Comparison of ENCODE assay signal across 1 cellular context in genomic region chr4:39526810-39527295, GRCh38.
A peak's percentile ranks its signal among the peaks of the same experiment; 100 is the strongest.
TF ChIP-seq lines count a peak whose summit lies in the region.

No MANE protein-coding gene starts in this region.

TF ChIP-seq in HepG2, 621 proteins besides CTCF, POLR2A, EP300 and RAD21 (continued from another document and continues in another):
- TF ChIP-seq TFAP4 (IDR thresholded peaks at IDR 0.05; ENCODE audit: borderline replicate concordance, low read depth): no peak
- TF ChIP-seq ZEB1 (IDR thresholded peaks at IDR 0.05; ENCODE audit: insufficient replicate concordance, low read depth): no peak
- no peak; the same call in 1 of the 2 replicates for TF ChIP-seq KAT7 (CRISPR knock-in tag; IDR thresholded peaks at IDR 0.05; ENCODE audit: borderline replicate concordance)
- no peak for TF ChIP-seq ZNF256 (CRISPR knock-in tag; conservative IDR thresholded peaks at IDR 0.05)
- no peak for TF ChIP-seq ZNF367 (CRISPR knock-in tag; IDR thresholded peaks at IDR 0.05; ENCODE audit: borderline replicate concordance)
- no peak for TF ChIP-seq HDAC2 (CRISPR knock-in tag; IDR thresholded peaks at IDR 0.05)
- TF ChIP-seq ZNF737 (CRISPR knock-in tag; IDR thresholded peaks at IDR 0.05; ENCODE audit: borderline replicate concordance): no peak; the same call in 1 of the 2 replicates
- no peak for TF ChIP-seq ERF (CRISPR knock-in tag; IDR thresholded peaks at IDR 0.05)
- no peak for TF ChIP-seq NFATC3 (CRISPR knock-in tag; IDR thresholded peaks at IDR 0.05)
- TF ChIP-seq TAF15 (IDR thresholded peaks at IDR 0.05; ENCODE audit: low read depth, low read length, poor library complexity, severe bottlenecking): no peak
- TF ChIP-seq KLF6 (CRISPR knock-in tag; IDR thresholded peaks at IDR 0.05): no peak
- TF ChIP-seq KMT2B (CRISPR knock-in tag; IDR thresholded peaks at IDR 0.05): no peak
- no peak for TF ChIP-seq SOX5 (CRISPR knock-in tag; IDR thresholded peaks at IDR 0.05; ENCODE audit: borderline replicate concordance)
- no peak for TF ChIP-seq RXRB (CRISPR knock-in tag; IDR thresholded peaks at IDR 0.05; ENCODE audit: borderline replicate concordance)
- no peak for TF ChIP-seq SMAD1 (CRISPR knock-in tag; IDR thresholded peaks at IDR 0.05; ENCODE audit: borderline replicate concordance, low read depth)
- no peak for TF ChIP-seq U2AF1 (optimal IDR thresholded peaks at IDR 0.05; ENCODE audit: low read depth, low read length)
- no peak for TF ChIP-seq ZFP41 (CRISPR knock-in tag; IDR thresholded peaks at IDR 0.05; ENCODE audit: borderline replicate concordance)
- TF ChIP-seq ZNF724P (CRISPR knock-in tag; IDR thresholded peaks at IDR 0.05; ENCODE audit: borderline replicate concordance): no peak
- no peak for TF ChIP-seq FOXK1 (CRISPR knock-in tag; IDR thresholded peaks at IDR 0.05; ENCODE audit: borderline replicate concordance, low read depth)
- no peak for TF ChIP-seq TCF12 (IDR thresholded peaks at IDR 0.05)
- TF ChIP-seq TCF12 (CRISPR knock-in tag; IDR thresholded peaks at IDR 0.05): no peak
- TF ChIP-seq HMGA1 (CRISPR knock-in tag; conservative IDR thresholded peaks at IDR 0.05): no peak
- TF ChIP-seq SMAD3 (CRISPR knock-in tag; IDR thresholded peaks at IDR 0.05): no peak
- TF ChIP-seq BRD4 (CRISPR knock-in tag; IDR thresholded peaks at IDR 0.05): peak; percentile 72
- no peak for TF ChIP-seq RAD51 (IDR thresholded peaks at IDR 0.05; ENCODE audit: borderline replicate concordance)
- no peak for TF ChIP-seq GTF2F1 (IDR thresholded peaks at IDR 0.05; ENCODE audit: low read length)
- no peak for TF ChIP-seq ZFY (CRISPR knock-in tag; IDR thresholded peaks at IDR 0.05)
- no peak for TF ChIP-seq GTF3A (CRISPR knock-in tag; conservative IDR thresholded peaks at IDR 0.05)
- TF ChIP-seq ZNF232 (CRISPR knock-in tag; IDR thresholded peaks at IDR 0.05; ENCODE audit: borderline replicate concordance): no peak
- no peak for TF ChIP-seq ZNF44 (CRISPR knock-in tag; IDR thresholded peaks at IDR 0.05)
- TF ChIP-seq NKX3-1 (CRISPR knock-in tag; IDR thresholded peaks at IDR 0.05): no peak
- no peak; the same call in 1 of the 2 replicates for TF ChIP-seq ETS1 (CRISPR knock-in tag; IDR thresholded peaks at IDR 0.05)
- no peak for TF ChIP-seq FOXO4 (CRISPR knock-in tag; conservative IDR thresholded peaks at IDR 0.05)
- TF ChIP-seq ZNF530 (CRISPR knock-in tag; IDR thresholded peaks at IDR 0.05; ENCODE audit: low read depth): no peak
- no peak for TF ChIP-seq ZNF512B (CRISPR knock-in tag; IDR thresholded peaks at IDR 0.05; ENCODE audit: borderline replicate concordance)
- no peak for TF ChIP-seq ZNF451 (CRISPR knock-in tag; IDR thresholded peaks at IDR 0.05)
- TF ChIP-seq ZNF629 (CRISPR knock-in tag; conservative IDR thresholded peaks at IDR 0.05): no peak
- no peak for TF ChIP-seq TRIM22 (IDR thresholded peaks at IDR 0.05)
- no peak for TF ChIP-seq JUNB (CRISPR knock-in tag; IDR thresholded peaks at IDR 0.05; ENCODE audit: borderline replicate concordance)
- no peak for TF ChIP-seq ZNF775 (CRISPR knock-in tag; IDR thresholded peaks at IDR 0.05; ENCODE audit: borderline replicate concordance)
- TF ChIP-seq ZNF337 (CRISPR knock-in tag; IDR thresholded peaks at IDR 0.05; ENCODE audit: borderline replicate concordance, low read depth): no peak; the same call in 1 of the 2 replicates
- no peak for TF ChIP-seq CENPT (CRISPR knock-in tag; IDR thresholded peaks at IDR 0.05; ENCODE audit: low read depth)
- 0 out of 2 replicates have a peak, but pooled peaks have one; percentile 50 for TF ChIP-seq FOXJ3 (CRISPR knock-in tag; IDR thresholded peaks at IDR 0.05; ENCODE audit: borderline replicate concordance)
- no peak for TF ChIP-seq SAFB2 (CRISPR knock-in tag; IDR thresholded peaks at IDR 0.05; ENCODE audit: borderline replicate concordance, low read depth)
- TF ChIP-seq SP140L (CRISPR knock-in tag; IDR thresholded peaks at IDR 0.05; ENCODE audit: borderline replicate concordance): no peak
- 0 out of 2 replicates have a peak, but pooled peaks have one; percentile 68 for TF ChIP-seq KLF15 (CRISPR knock-in tag; IDR thresholded peaks at IDR 0.05; ENCODE audit: borderline replicate concordance)
- TF ChIP-seq ZNF704 (CRISPR knock-in tag; IDR thresholded peaks at IDR 0.05; ENCODE audit: borderline replicate concordance): no peak
- TF ChIP-seq CREBL2 (CRISPR knock-in tag; IDR thresholded peaks at IDR 0.05; ENCODE audit: borderline replicate concordance): 0 out of 2 replicates have a peak, but pooled peaks have one; percentile 9
- no peak for TF ChIP-seq HNRNPL (IDR thresholded peaks at IDR 0.05; ENCODE audit: low read depth, low read length)
- no peak for TF ChIP-seq HIC2 (CRISPR knock-in tag; IDR thresholded peaks at IDR 0.05; ENCODE audit: low read depth)
- no peak for TF ChIP-seq KLF13 (CRISPR knock-in tag; IDR thresholded peaks at IDR 0.05)
- no peak for TF ChIP-seq MXI1 (IDR thresholded peaks at IDR 0.05; ENCODE audit: borderline replicate concordance, low read depth, low read length)
- no peak for TF ChIP-seq ZNF275 (CRISPR knock-in tag; IDR thresholded peaks at IDR 0.05; ENCODE audit: borderline replicate concordance)
- 0 out of 2 replicates have a peak, but pooled peaks have one; percentile 59 for TF ChIP-seq ZNF75D (CRISPR knock-in tag; IDR thresholded peaks at IDR 0.05; ENCODE audit: borderline replicate concordance)
- TF ChIP-seq SOX13 (IDR thresholded peaks at IDR 0.05): no peak
- 0 out of 4 replicates have a peak, but pooled peaks of 1 of the 2 experiments have one; percentile 55 for TF ChIP-seq SOX13 (CRISPR knock-in tag; conservative IDR thresholded peaks at IDR 0.05 in 1 of 2, IDR thresholded peaks at IDR 0.05 in 1 of 2)
- TF ChIP-seq AGO2 (optimal IDR thresholded peaks at IDR 0.05; ENCODE audit: low read depth, low read length): peak; percentile 99
- TF ChIP-seq ISX (CRISPR knock-in tag; conservative IDR thresholded peaks at IDR 0.05): no peak
- TF ChIP-seq JARID2 (CRISPR knock-in tag; IDR thresholded peaks at IDR 0.05; ENCODE audit: insufficient replicate concordance): no peak
- 0 out of 2 replicates have a peak, but pooled peaks have one; percentile 27 for TF ChIP-seq RNF219 (CRISPR knock-in tag; IDR thresholded peaks at IDR 0.05)
- TF ChIP-seq ZNF292 (CRISPR knock-in tag; IDR thresholded peaks at IDR 0.05; ENCODE audit: borderline replicate concordance, low read depth): no peak
- TF ChIP-seq HMG20B (CRISPR knock-in tag; conservative IDR thresholded peaks at IDR 0.05): no peak
- no peak for TF ChIP-seq ZIK1 (CRISPR knock-in tag; IDR thresholded peaks at IDR 0.05; ENCODE audit: borderline replicate concordance, low read depth)
